ENCODE assay signal across 23 cellular contexts in the genomic region with DNA sequence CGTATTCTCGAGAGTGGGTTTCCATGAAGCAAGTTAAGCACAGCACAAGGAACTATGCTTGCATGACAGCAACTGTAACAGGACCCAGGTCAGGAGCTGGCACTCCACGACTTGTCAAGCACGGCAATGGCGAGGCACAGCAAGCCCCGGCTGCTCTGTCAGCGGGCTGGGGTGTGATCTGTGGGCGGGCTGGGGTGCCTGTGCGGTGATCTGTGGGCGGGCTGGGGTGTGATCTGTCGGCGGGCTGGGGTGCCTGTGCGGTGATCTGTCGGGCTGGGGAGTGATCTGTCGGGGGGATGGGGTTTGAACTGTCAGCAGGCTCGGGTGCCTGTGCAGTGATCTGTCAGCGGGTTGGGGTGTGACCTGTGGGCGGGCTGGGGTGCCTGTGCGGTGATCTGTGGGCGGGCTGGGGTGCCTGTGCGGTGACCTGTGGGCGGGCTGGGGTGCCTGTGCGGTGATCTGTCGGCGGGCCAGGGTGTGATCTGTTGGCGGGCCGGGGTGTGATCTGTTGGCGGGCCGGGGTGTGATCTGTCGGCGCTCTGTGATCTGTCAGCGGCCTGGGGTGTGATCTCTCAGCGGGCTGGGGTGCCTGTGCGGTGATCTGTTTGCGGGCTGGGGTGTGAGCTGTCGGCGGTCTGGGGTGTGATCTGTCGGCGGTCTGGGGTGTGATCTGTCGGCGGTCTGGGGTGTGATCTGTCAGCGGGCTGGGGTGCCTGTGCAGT.
DNase-seq lines count a peak whose midpoint lies in the region; ATAC-seq and TF ChIP-seq lines count a peak whose summit lies in the region.
"Had no signal": no experiment of that assay in that cellular context is flagged by ENCODE, and none has a peak within 500 bp of the region (broad histone marks: within the 10 kb centered on the region; RNA-seq: fewer than 3 reads in every experiment).

No MANE protein-coding gene starts in this region.

- BruUV-seq in OCI-LY7 (replicated peaks; lab: Mats Ljungman, UMichigan) = no TSS peak

- no peak overlapping the region for H3K4ac ChIP-seq in mesenchymal stem cell (ENCODE audit: low read depth in 1 of 2, low read length in 2 of 2)

- H3K9ac ChIP-seq in mesenchymal stem cell (ENCODE audit: low read length) = no peak overlapping the region

- no peak overlapping the region for H2BK15ac ChIP-seq in mesenchymal stem cell (ENCODE audit: low read depth, poor library complexity, severe bottlenecking)

- H3K27ac ChIP-seq in OCI-LY7 (ENCODE audit: low read depth, low read length, poor library complexity, severe bottlenecking) (peak overlapping the region; percentile 66), heart left ventricle (peak overlapping the region in 5 of 12 donors; percentile 3 to 78 (median 70)), lower lobe of right lung (no peak overlapping the region), upper lobe of right lung (no peak overlapping the region), mesenchymal stem cell (ENCODE audit: low read length, poor library complexity, severe bottlenecking) (no peak overlapping the region), brain microvascular endothelial cell (no peak overlapping the region)
- H3K27ac ChIP-seq: dorsolateral prefrontal cortex, epithelial cell of prostate, thoracic aorta had no signal

- WGBS in heart left ventricle, 4 donors = 58 to 84% (median 73%) methylated on average over 4 to 42 of the region's 42 CpGs
- 97% methylated on average over 42 of the region's 42 CpGs for WGBS in mesenchymal stem cell

- H3K27me3 ChIP-seq in heart left ventricle = no peaks in the 10 kb centered on the region
- H3K27me3 ChIP-seq in lower lobe of right lung (ENCODE audit: low read depth) = no peaks in the 10 kb centered on the region
- no peaks in the 10 kb centered on the region for H3K27me3 ChIP-seq in upper lobe of right lung
- H3K27me3 ChIP-seq in mesenchymal stem cell (ENCODE audit: control insufficient read depth in 1 of 2, insufficient read depth in 1 of 2, low read length in 2 of 2) = peaks cover 19 to 26% of the 10 kb centered on the region in 2 experiments
- no peaks in the 10 kb centered on the region for H3K27me3 ChIP-seq in brain microvascular endothelial cell (replicated peaks)

- no peak overlapping the region for H2BK120ac ChIP-seq in mesenchymal stem cell (ENCODE audit: low read depth, low read length)

- H4K91ac ChIP-seq in mesenchymal stem cell (ENCODE audit: low read length) = no peak overlapping the region

- TF ChIP-seq CTCF in OCI-LY7 (conservative IDR thresholded peaks at IDR 0.05; ENCODE audit: low read length) = no peak
- no peak for TF ChIP-seq CTCF in heart left ventricle (IDR thresholded peaks at IDR 0.05)
- no peak for TF ChIP-seq CTCF in lower lobe of right lung (IDR thresholded peaks at IDR 0.05)
- no peak for TF ChIP-seq CTCF in upper lobe of right lung (IDR thresholded peaks at IDR 0.05)
- no peak for TF ChIP-seq CTCF in brain microvascular endothelial cell (IDR thresholded peaks at IDR 0.05; ENCODE audit: low read depth, low read length, missing control alignments)

- H2BK12ac ChIP-seq in mesenchymal stem cell (ENCODE audit: low read length in 2 of 2) = no peak overlapping the region

- H4K8ac ChIP-seq in mesenchymal stem cell (ENCODE audit: low read length) = no peak overlapping the region

- H3K9me2 ChIP-seq in OCI-LY7 (ENCODE audit: insufficient read depth, low read length) = no peaks in the 10 kb centered on the region

- H2BK5ac ChIP-seq in mesenchymal stem cell (ENCODE audit: low read depth, low read length, poor library complexity, severe bottlenecking) = no peak overlapping the region

- H3K23ac ChIP-seq in mesenchymal stem cell (ENCODE audit: low read length in 2 of 2) = no peak overlapping the region

- H3K9me3 ChIP-seq in OCI-LY7 (ENCODE audit: low read length) = no peaks in the 10 kb centered on the region
- no peaks in the 10 kb centered on the region for H3K9me3 ChIP-seq in heart left ventricle
- no peaks in the 10 kb centered on the region for H3K9me3 ChIP-seq in lower lobe of right lung
- no peaks in the 10 kb centered on the region for H3K9me3 ChIP-seq in upper lobe of right lung
- H3K9me3 ChIP-seq in mesenchymal stem cell (ENCODE audit: control insufficient read depth, low read length) = no peaks in the 10 kb centered on the region
- H3K9me3 ChIP-seq: thoracic aorta had no signal

- in situ Hi-C loops in brain microvascular endothelial cell (cut with HindIII; ENCODE audit: low pct_ligation_motif_present, low sequenced_read_pairs) = no loop called here

- no peak overlapping the region for H3K18ac ChIP-seq in mesenchymal stem cell (ENCODE audit: low read depth in 1 of 2, low read length in 2 of 2)

- no peak overlapping the region for H3K14ac ChIP-seq in mesenchymal stem cell (ENCODE audit: low read length in 2 of 2)

- no peak overlapping the region for H2AK5ac ChIP-seq in mesenchymal stem cell (ENCODE audit: low read length, severe bottlenecking)

- H3K36me3 ChIP-seq in OCI-LY7 (ENCODE audit: insufficient read depth, low read length) = peaks cover 19% of the 10 kb centered on the region; the same call in 1 of the 2 replicates
- peaks cover 0 to 13% (median 0%) of the 10 kb centered on the region in 9 donors for H3K36me3 ChIP-seq in heart left ventricle
- peaks cover 12% of the 10 kb centered on the region for H3K36me3 ChIP-seq in lower lobe of right lung
- peaks cover 4% of the 10 kb centered on the region for H3K36me3 ChIP-seq in upper lobe of right lung
- peaks cover 20 to 23% of the 10 kb centered on the region in 2 experiments for H3K36me3 ChIP-seq in mesenchymal stem cell (ENCODE audit: control insufficient read depth in 1 of 2, insufficient read depth in 2 of 2, low read depth in 1 of 2, low read length in 2 of 2)
- H3K36me3 ChIP-seq in brain microvascular endothelial cell (replicated peaks) = peaks cover 5% of the 10 kb centered on the region

- H4K20me1 ChIP-seq in OCI-LY7 (ENCODE audit: insufficient read depth, low read length) = no peaks in the 10 kb centered on the region

- ATAC-seq in heart left ventricle (peak; percentile 32 to 60 (median 50)), lower lobe of right lung (no peak), upper lobe of right lung (no peak), HG02885 (IDR thresholded peaks at IDR 0.05; ENCODE audit: poor library complexity, unreplicated experiment) (no peak)
- ATAC-seq: stimulated activated naive CD8-positive, alpha-beta T cell treated with anti-CD3 and anti-CD28 coated beads, Interleukin-15, Interleukin-2, amounts not matched to agents 100 U/mL and 50 U/mL, for 24 hours had no signal

- H3K4me2 ChIP-seq in OCI-LY7 (ENCODE audit: low read length) = peak overlapping the region; percentile 73
- H3K4me2 ChIP-seq in mesenchymal stem cell (ENCODE audit: low read length, poor library complexity, severe bottlenecking) = no peak overlapping the region

- peak overlapping the region; percentile 20 for H3K4me3 ChIP-seq in OCI-LY7 (ENCODE audit: low read depth, low read length, poor library complexity, severe bottlenecking)
- no peak overlapping the region for H3K4me3 ChIP-seq in heart left ventricle
- H3K4me3 ChIP-seq in lower lobe of right lung = no peak overlapping the region
- no peak overlapping the region for H3K4me3 ChIP-seq in upper lobe of right lung
- no peak overlapping the region for H3K4me3 ChIP-seq in mesenchymal stem cell (ENCODE audit: insufficient read depth in 1 of 2, low read depth in 1 of 2, low read length in 2 of 2)
- no peak overlapping the region for H3K4me3 ChIP-seq in brain microvascular endothelial cell (ENCODE audit: low read depth, low read length)
- H3K4me3 ChIP-seq: dorsolateral prefrontal cortex, thoracic aorta had no signal

- peak; percentile 16 for DNase-seq in OCI-LY7 (ENCODE audit: low spot score)
- peak in 4 of 5 donors; percentile 37 to 75 (median 59) for DNase-seq in heart left ventricle
- peak; percentile 39 for DNase-seq in lower lobe of right lung
- peak; percentile 60 for DNase-seq in upper lobe of right lung
- no peak for DNase-seq in mesenchymal stem cell
- no peak for DNase-seq in brain microvascular endothelial cell
- DNase-seq: activated CD4-positive, alpha-beta memory T cell treated with anti-CD3 and anti-CD28 coated beads, Interleukin-2, amount 10 ng/mL, durations not matched to agents 7 days and 5 days; activated CD4-positive, CD25-positive, alpha-beta regulatory T cell treated with anti-CD3 and anti-CD28 coated beads, Interleukin-2, amount 50 U/mL, for 72 hours; activated naive CD8-positive, alpha-beta T cell treated with anti-CD3 and anti-CD28 coated beads for 36 hours; CD4-positive, alpha-beta memory T cell; DMS 273 treated with DMSO at 0.1 percent for 48 hours; GDM1; GOT3; immature natural killer cell; NCI-H2171; NCI-H510A treated with DMSO at 0.1 percent for 48 hours; NK-92 treated with Interleukin-12 subunit alpha and Interleukin-12 subunit beta, amount 100 ng/mL, for 24 hours; stimulated activated CD4-positive, alpha-beta T cell treated with anti-CD3 and anti-CD28 coated beads, Interleukin-4, amount 100 ng/mL, for 4 hours; stimulated activated naive CD8-positive, alpha-beta T cell treated with anti-CD3 and anti-CD28 coated beads, Interleukin-15, Interleukin-2, amounts not matched to agents 100 U/mL and 50 U/mL, for 24 hours had no signal

- no peaks in the 10 kb centered on the region for H3K79me1 ChIP-seq in mesenchymal stem cell (replicated peaks; ENCODE audit: low read length, poor library complexity, severe bottlenecking)

- H3K79me2 ChIP-seq in OCI-LY7 (ENCODE audit: insufficient read depth, low read depth, low read length) = no peaks in the 10 kb centered on the region

- intact Hi-C loops in OCI-LY7 (cut with micrococcal nuclease; ENCODE audit: unreplicated experiment) (no loop called here), heart left ventricle (cut with DNase I) (no loop called here), lower lobe of right lung (cut with DNase I) (no loop called here), upper lobe of right lung (cut with DNase I) (no loop called here)

- H3K4me1 ChIP-seq in OCI-LY7 (ENCODE audit: insufficient read depth, low read length, poor library complexity, severe bottlenecking) = peaks cover 22% of the 10 kb centered on the region
- peaks cover 0 to 24% (median 10%) of the 10 kb centered on the region in 12 donors for H3K4me1 ChIP-seq in heart left ventricle
- H3K4me1 ChIP-seq in lower lobe of right lung = no peaks in the 10 kb centered on the region
- H3K4me1 ChIP-seq in upper lobe of right lung = no peaks in the 10 kb centered on the region
- H3K4me1 ChIP-seq in mesenchymal stem cell (ENCODE audit: control insufficient read depth, insufficient read depth, low read depth, low read length) = peaks cover 2% of the 10 kb centered on the region

- CTCF ChIA-PET in OCI-LY7 (lab: Charles Lee; ENCODE audit: unreplicated experiment) = no interaction called here

- H2AFZ ChIP-seq in OCI-LY7 (ENCODE audit: low read length) = no peak overlapping the region
- no peak overlapping the region for H2AFZ ChIP-seq in mesenchymal stem cell (ENCODE audit: low read depth, low read length)

- TF ChIP-seq POLR2A in heart left ventricle (IDR thresholded peaks at IDR 0.05) = no peak

- POLR2A ChIA-PET in OCI-LY7 (lab: Charles Lee) = interaction anchor here (0.6 kb wide), 1 partner anchor 73 kb away, joined by 4 read pairs; no protein-coding TSS in a partner anchor

Comparison
In these comparisons a context has a peak if more than half of its experiments do, and no peak if none do; other contexts are left out.
1. DNase-seq: peak in OCI-LY7 (single experiment), heart left ventricle (4 of 5), lower lobe of right lung (single experiment) and upper lobe of right lung (single experiment); none in mesenchymal stem cell (single experiment) and brain microvascular endothelial cell (single experiment).
2. ATAC-seq: peak in heart left ventricle (4 of 4); none in lower lobe of right lung (0 of 2), upper lobe of right lung (single experiment) and HG02885 (single experiment).